Comparison of ENCODE assay signal across 21 cellular contexts in the genomic region with DNA sequence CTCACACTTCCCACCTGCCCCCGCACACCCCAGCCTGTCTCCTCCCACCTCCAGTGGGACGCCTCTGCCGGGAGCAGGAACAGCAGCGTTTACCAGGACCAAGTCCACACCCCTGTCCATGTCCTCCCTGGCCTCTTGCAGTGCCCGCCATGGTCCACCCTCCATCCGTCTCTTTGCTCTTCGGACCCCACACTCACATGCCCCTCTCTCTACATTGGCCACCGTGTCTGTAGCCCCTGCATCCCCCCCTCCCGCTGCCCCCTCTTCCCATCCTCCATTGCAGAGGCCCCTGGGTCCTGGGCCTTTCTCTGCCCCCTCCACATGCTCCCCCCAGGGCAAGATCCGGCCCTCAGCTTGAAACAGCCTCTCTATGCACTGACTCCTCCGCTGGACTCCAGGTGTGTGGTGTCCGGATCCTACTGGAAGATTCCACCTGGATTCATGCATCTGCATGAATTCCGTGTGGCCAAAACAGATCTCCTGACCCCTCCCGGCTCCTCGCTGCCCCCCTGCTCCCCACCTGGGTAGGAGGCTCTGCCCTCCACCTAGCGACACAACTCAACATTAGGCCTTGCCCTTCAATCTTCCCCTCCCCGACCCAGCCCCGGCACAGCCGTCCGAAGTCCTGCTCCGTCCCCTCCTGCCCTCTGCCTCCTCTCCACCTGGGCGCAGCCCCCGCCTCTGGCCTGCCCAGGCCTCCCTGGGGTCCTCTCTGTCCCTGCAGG.
"Had no signal": no experiment of that assay in that cellular context is flagged by ENCODE, and none has a peak within 500 bp of the region (broad histone marks: within the 10 kb centered on the region; RNA-seq: fewer than 3 reads in every experiment).

No MANE protein-coding gene starts in this region.

- DNase-seq: activated B cell treated with CpG ODN at 0.5 μM for 24 hours; activated CD4-positive, alpha-beta T cell treated with anti-CD3 and anti-CD28 coated beads, Interleukin-2, amount 50 U/mL, for 1 hour; activated CD8-positive, alpha-beta T cell treated with anti-CD3 and anti-CD28 coated beads for 36 hours; activated naive CD4-positive, alpha-beta T cell; activated T-cell treated with anti-CD3 and anti-CD28 coated beads, Interleukin-2, amount 50 U/mL, for 72 hours; cerebellar nuclear complex; cortex of kidney; effector memory CD8-positive, alpha-beta T cell; hippocampal formation; mammary epithelial cell; stimulated activated CD4-positive, alpha-beta T cell treated with anti-CD3 and anti-CD28 coated beads, Interleukin-2, amount 100 ng/mL, for 48 hours; stimulated activated naive CD4-positive, alpha-beta T cell treated with Interleukin-2 at 50 U/mL for 16 hours; SW 1271; T-helper 17 cell; T1000 had no signal

- H3K27ac Mint-ChIP-seq: activated B cell treated with CpG ODN at 0.5 μM for 24 hours; activated CD8-positive, alpha-beta T cell treated with anti-CD3 and anti-CD28 coated beads for 36 hours; activated naive CD4-positive, alpha-beta T cell treated with anti-CD3 and anti-CD28 coated beads, Interleukin-2, amount 50 U/mL, for 72 hours; activated T-cell treated with anti-CD3 and anti-CD28 coated beads, Interleukin-2, amount 50 U/mL, for 72 hours; effector memory CD8-positive, alpha-beta T cell; nephron; T-helper 17 cell had no signal

- H3K27me3 Mint-ChIP-seq: activated B cell treated with CpG ODN at 0.5 μM for 24 hours; activated CD8-positive, alpha-beta T cell treated with anti-CD3 and anti-CD28 coated beads for 36 hours had no signal

- H3K27me3 ChIP-seq: pancreas had no signal

- H3K9me3 ChIP-seq: gastroesophageal sphincter, pancreas, tibial nerve had no signal

- H3K4me1 ChIP-seq: pancreas had no signal

- H3K27ac ChIP-seq: gastroesophageal sphincter, pancreas, tibial nerve had no signal

- H3K36me3 ChIP-seq: gastroesophageal sphincter, pancreas, tibial nerve had no signal

- H3K36me3 Mint-ChIP-seq: activated naive CD4-positive, alpha-beta T cell treated with anti-CD3 and anti-CD28 coated beads, Interleukin-2, amount 50 U/mL, for 72 hours had no signal

- H3K4me3 ChIP-seq: gastroesophageal sphincter, pancreas, tibial nerve had no signal

- H3K4me1 Mint-ChIP-seq: activated B cell treated with CpG ODN at 0.5 μM for 24 hours, T-helper 17 cell had no signal

- ATAC-seq: activated CD8-positive, alpha-beta T cell treated with anti-CD3 and anti-CD28 coated beads for 36 hours; activated naive CD4-positive, alpha-beta T cell treated with anti-CD3 and anti-CD28 coated beads, Interleukin-2, amount 50 U/mL, for 72 hours; activated T-cell treated with anti-CD3 and anti-CD28 coated beads, Interleukin-2, amount 50 U/mL, for 72 hours; effector memory CD8-positive, alpha-beta T cell; gastroesophageal sphincter; left lobe of liver; T-helper 17 cell had no signal

- H3K4me3 Mint-ChIP-seq: activated B cell treated with CpG ODN at 0.5 μM for 24 hours; activated CD8-positive, alpha-beta T cell treated with anti-CD3 and anti-CD28 coated beads for 36 hours; activated T-cell treated with anti-CD3 and anti-CD28 coated beads, Interleukin-2, amount 50 U/mL, for 72 hours; nephron; T-helper 17 cell had no signal

- H3K9me3 Mint-ChIP-seq: activated B cell treated with CpG ODN at 0.5 μM for 24 hours; activated CD8-positive, alpha-beta T cell treated with anti-CD3 and anti-CD28 coated beads for 36 hours; activated naive CD4-positive, alpha-beta T cell treated with anti-CD3 and anti-CD28 coated beads, Interleukin-2, amount 50 U/mL, for 72 hours; activated T-cell treated with anti-CD3 and anti-CD28 coated beads, Interleukin-2, amount 50 U/mL, for 72 hours; effector memory CD8-positive, alpha-beta T cell; nephron had no signal
